Comparison of ENCODE assay signal across 8 cellular contexts in the genomic region with DNA sequence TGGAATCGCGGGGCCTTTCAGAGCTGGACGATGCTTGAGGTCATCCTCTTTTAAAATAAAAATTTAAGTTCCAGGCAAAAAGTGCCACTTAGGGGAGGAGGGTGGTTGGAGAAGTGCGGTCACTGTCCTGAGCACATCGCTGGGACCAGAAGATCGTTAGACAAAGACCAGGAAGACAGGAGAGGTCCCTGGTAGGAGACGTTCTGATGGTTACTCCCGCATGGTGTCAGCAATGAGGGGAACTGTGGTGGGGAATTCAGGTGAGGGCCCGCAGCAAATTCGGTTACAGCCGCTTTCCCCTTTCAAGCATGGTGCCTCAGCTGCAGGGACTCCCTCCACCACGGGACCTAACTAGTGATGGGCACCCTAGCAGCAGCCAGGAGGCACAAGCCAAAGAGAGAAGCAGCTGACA. TPM values are rescaled to one million over a fixed set of nuclear protein-coding genes. Genes with fewer than 3 reads are reported as not detected.
DNase-seq lines count a peak whose midpoint lies in the region; ATAC-seq and TF ChIP-seq lines count a peak whose summit lies in the region.

No MANE protein-coding gene starts in this region.

- H3K27me3 Mint-ChIP-seq in natural killer cell (ENCODE audit: low read depth in 2 of 2) = no peaks in the 10 kb centered on the region

- no peaks in the 10 kb centered on the region for H3K27me3 ChIP-seq in esophagus (ENCODE audit: control insufficient read depth in 1 of 2, insufficient read depth in 2 of 2, low read length in 2 of 2)

- 1 to 2% methylated on average over 12 of the region's 12 CpGs for WGBS in esophagus, 2 donors

- DNase-seq in GM13976 (ENCODE audit: low spot score) = peak; percentile 43
- peak; percentile 16 for DNase-seq in activated CD4-positive, alpha-beta T cell treated with anti-CD3 and anti-CD28 coated beads, Interleukin-2, amount 50 U/mL, for 1 hour
- peak; percentile 29 for DNase-seq in natural killer cell
- DNase-seq in kidney glomerular epithelial cell (lab: John Stamatoyannopoulos, UW) = no peak
- DNase-seq in NCI-H1930 (lab: John Stamatoyannopoulos, UW) = no peak

- H3K9me3 ChIP-seq in esophagus (ENCODE audit: control insufficient read depth in 2 of 2, insufficient read depth in 1 of 2, low read depth in 1 of 2, low read length in 1 of 2) = no peaks in the 10 kb centered on the region

- no peaks in the 10 kb centered on the region for H3K36me3 ChIP-seq in esophagus (ENCODE audit: control insufficient read depth in 2 of 2, insufficient read depth in 2 of 2, low read length in 1 of 2)

- H3K4me3 ChIP-seq in esophagus (ENCODE audit: low read depth in 1 of 2, low read length in 2 of 2) = peak overlapping the region; percentile 59 to 91

- intact Hi-C loops in natural killer cell (cut with micrococcal nuclease) = loop anchor here (1.0 kb wide), 2 partner anchors 21 to 42 kb away; a partner anchor contains a TSS

- peaks cover 37 to 39% of the 10 kb centered on the region in 2 donors for H3K4me1 Mint-ChIP-seq in natural killer cell

- peak overlapping the region; percentile 96 to 99 for H3K27ac Mint-ChIP-seq in natural killer cell

- ATAC-seq in HG03439 (IDR thresholded peaks at IDR 0.05; ENCODE audit: unreplicated experiment) = peak; percentile 2
- ATAC-seq in natural killer cell = peak in 2 of 3 donors; percentile 2 to 9
- ATAC-seq in HG02973 (IDR thresholded peaks at IDR 0.05; ENCODE audit: unreplicated experiment) = no peak

- H3K4me3 Mint-ChIP-seq in natural killer cell = peak overlapping the region; percentile 98

- no peak for TF ChIP-seq CTCF in GM13976 (IDR thresholded peaks at IDR 0.05; ENCODE audit: borderline replicate concordance, control extremely low read depth, extremely low read depth, insufficient read depth, missing control alignments)
- no peak for TF ChIP-seq CTCF in natural killer cell (IDR thresholded peaks at IDR 0.05)

- peak overlapping the region; percentile 87 to 99 for H3K27ac ChIP-seq in esophagus (ENCODE audit: low read depth in 2 of 2, low read length in 1 of 2)

- no peaks in the 10 kb centered on the region for H3K36me3 Mint-ChIP-seq in natural killer cell

- H3K4me1 ChIP-seq in esophagus (ENCODE audit: control insufficient read depth in 2 of 2, insufficient read depth in 2 of 2, low read length in 1 of 2) = peaks cover 0 to 2% of the 10 kb centered on the region in 2 donors

- in situ Hi-C loops in GM13976 (cut with MboI; ENCODE audit: low sequenced_read_pairs, unreplicated experiment) = no loop called here

- no peaks in the 10 kb centered on the region for H3K9me3 Mint-ChIP-seq in natural killer cell

RNA-seq across cellular contexts. Expression of a gene that starts 1.0 kb away (rescaled TPM):
- 10 to 100 TPM; 14.9 to 22.1 TPM for polyA plus RNA-seq in esophagus
- total RNA-seq in natural killer cell = 10 to 100 TPM; 51.9 to 58.2 (median 56.1) TPM

RNA-seq across cellular contexts. Expression of a gene that starts 21.8 kb away (rescaled TPM):
- 100 to 1,000 TPM; 287 to 351 TPM for polyA plus RNA-seq in esophagus
- total RNA-seq in natural killer cell = 100 to 1,000 TPM; 202 to 223 (median 211) TPM

RNA-seq across cellular contexts. Expression of a gene that starts 40.3 kb away (rescaled TPM):
- 1 to 10 TPM; 3.6 to 6.5 TPM for polyA plus RNA-seq in esophagus
- 10 to 100 TPM; 36.5 to 47.2 (median 38.3) TPM for total RNA-seq in natural killer cell

Comparison
In these comparisons a context has a peak if more than half of its experiments do, and no peak if none do; other contexts are left out.
1. DNase-seq: peak in GM13976 (single experiment), activated CD4-positive, alpha-beta T cell treated with anti-CD3 and anti-CD28 coated beads, Interleukin-2, amount 50 U/mL, for 1 hour (single experiment) and natural killer cell (single experiment); none in kidney glomerular epithelial cell (single experiment) and NCI-H1930 (0 of 2).